Comparison of ENCODE assay signal across 2 cellular contexts in genomic region chr12:118330421-118331018, GRCh38.
TF ChIP-seq lines count a peak whose summit lies in the region.

No MANE protein-coding gene starts in this region.

TF ChIP-seq in HepG2, 621 proteins besides CTCF, POLR2A, EP300 and RAD21:
- TF ChIP-seq STAT5B (CRISPR knock-in tag; IDR thresholded peaks at IDR 0.05) (no peak), SKIL (CRISPR knock-in tag; IDR thresholded peaks at IDR 0.05; ENCODE audit: borderline replicate concordance) (no peak), TARDBP (CRISPR knock-in tag; IDR thresholded peaks at IDR 0.05) (no peak), ZNF652 (CRISPR knock-in tag; IDR thresholded peaks at IDR 0.05; ENCODE audit: borderline replicate concordance, low read depth) (no peak), LRRFIP1 (CRISPR knock-in tag; conservative IDR thresholded peaks at IDR 0.05) (no peak), MIER2 (CRISPR knock-in tag; IDR thresholded peaks at IDR 0.05) (no peak), ZNF607 (CRISPR knock-in tag; IDR thresholded peaks at IDR 0.05; ENCODE audit: borderline replicate concordance) (no peak)

TF ChIP-seq in GM12878, 131 proteins besides CTCF, POLR2A, EP300 and RAD21 (continues in another document):
- peak; percentile 38 for TF ChIP-seq PKNOX1 (IDR thresholded peaks at IDR 0.05)
- no peak for TF ChIP-seq USF1 (IDR thresholded peaks at IDR 0.05; ENCODE audit: borderline replicate concordance, extremely low read length, insufficient read depth, low read depth, low read length)
- no peak for TF ChIP-seq ZBED1 (IDR thresholded peaks at IDR 0.05; ENCODE audit: borderline replicate concordance)
- TF ChIP-seq HDGF (IDR thresholded peaks at IDR 0.05): 0 out of 2 replicates have a peak, but pooled peaks have one; percentile 53
- no peak for TF ChIP-seq E4F1 (IDR thresholded peaks at IDR 0.05; ENCODE audit: borderline replicate concordance, partially characterized antibody)
- no peak for TF ChIP-seq IRF3 (IDR thresholded peaks at IDR 0.05)
- no peak for TF ChIP-seq ZNF274 (IDR thresholded peaks at IDR 0.05; ENCODE audit: insufficient read depth, insufficient read length)
- TF ChIP-seq ZZZ3 (IDR thresholded peaks at IDR 0.05; ENCODE audit: control insufficient read depth, insufficient read length, low read depth): no peak
- no peak for TF ChIP-seq SPI1 (IDR thresholded peaks at IDR 0.05; ENCODE audit: borderline replicate concordance, insufficient read depth, low read depth, low read length)
- TF ChIP-seq IRF4 (IDR thresholded peaks at IDR 0.05; ENCODE audit: low read depth, low read length): no peak
- TF ChIP-seq POLR2AphosphoS5 (IDR thresholded peaks at IDR 0.05; ENCODE audit: low read length): no peak
- TF ChIP-seq RB1 (IDR thresholded peaks at IDR 0.05; ENCODE audit: borderline replicate concordance): no peak
- TF ChIP-seq RELA (IDR thresholded peaks at IDR 0.05; ENCODE audit: borderline replicate concordance, partially characterized antibody): no peak
- TF ChIP-seq ESRRA (IDR thresholded peaks at IDR 0.05; ENCODE audit: low read length): no peak
- TF ChIP-seq TARDBP (IDR thresholded peaks at IDR 0.05; ENCODE audit: borderline replicate concordance): no peak
- no peak for TF ChIP-seq YBX1 (IDR thresholded peaks at IDR 0.05)
- no peak for TF ChIP-seq CEBPZ (IDR thresholded peaks at IDR 0.05; ENCODE audit: low read depth, low read length)
- no peak for TF ChIP-seq ZNF592 (IDR thresholded peaks at IDR 0.05)
- no peak for TF ChIP-seq ZNF622 (IDR thresholded peaks at IDR 0.05)
- no peak for TF ChIP-seq RFX5 (IDR thresholded peaks at IDR 0.05; ENCODE audit: low read depth, low read length)
- no peak for TF ChIP-seq CHD1 (IDR thresholded peaks at IDR 0.05; ENCODE audit: low read depth, low read length)
- no peak for TF ChIP-seq SIN3A (IDR thresholded peaks at IDR 0.05; ENCODE audit: low read depth, low read length)
- TF ChIP-seq MLLT1 (IDR thresholded peaks at IDR 0.05): peak; percentile 86
- TF ChIP-seq RELB (IDR thresholded peaks at IDR 0.05; ENCODE audit: low read depth): peak; percentile 29; the same call in 1 of the 2 replicates
- TF ChIP-seq FOXK2 (IDR thresholded peaks at IDR 0.05): no peak
- TF ChIP-seq BCL3 (IDR thresholded peaks at IDR 0.05; ENCODE audit: borderline replicate concordance, insufficient read depth, low read depth, low read length, poor library complexity, severe bottlenecking): no peak
- no peak for TF ChIP-seq NR2C2 (IDR thresholded peaks at IDR 0.05; ENCODE audit: borderline replicate concordance, control insufficient read depth, insufficient read length, low read depth)
- no peak for TF ChIP-seq BRCA1 (IDR thresholded peaks at IDR 0.05; ENCODE audit: low read depth, low read length)
- TF ChIP-seq ZBTB40 (IDR thresholded peaks at IDR 0.05; ENCODE audit: borderline replicate concordance): peak; percentile 90
- no peak for TF ChIP-seq TCF7 (IDR thresholded peaks at IDR 0.05; ENCODE audit: borderline replicate concordance)
- no peak for TF ChIP-seq RCOR1 (conservative IDR thresholded peaks at IDR 0.05; ENCODE audit: low read depth, low read length)
